8 cellular contexts compared by ENCODE assay signal in the genomic region with DNA sequence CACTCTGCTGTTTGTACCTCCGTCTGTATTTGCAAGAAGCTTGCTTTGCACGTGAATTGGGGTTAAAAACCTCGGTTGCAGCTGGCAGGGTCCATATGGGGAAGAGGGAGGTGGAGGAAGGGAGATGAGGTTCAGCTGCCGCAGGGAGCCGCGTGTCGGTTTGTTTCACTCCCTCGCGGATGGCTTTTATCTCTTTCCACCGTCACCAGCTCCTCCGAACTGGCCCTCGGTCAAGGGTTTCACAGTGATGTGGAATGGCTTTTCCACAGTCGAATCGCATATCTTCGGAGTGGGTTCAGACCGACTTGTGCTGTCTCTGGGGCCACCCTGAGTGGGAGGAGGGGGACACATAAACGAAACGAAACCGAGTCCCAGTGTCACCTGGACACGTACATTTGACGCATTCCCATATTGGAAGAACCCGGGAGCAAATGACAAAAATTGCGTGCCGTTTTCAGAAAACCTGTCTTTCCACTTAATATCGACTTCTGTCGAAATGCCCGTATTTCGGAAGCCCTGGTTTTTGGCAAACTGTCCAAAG. TPM values are rescaled to one million over a fixed set of nuclear protein-coding genes. Genes with fewer than 3 reads are reported as not detected.
A peak's percentile ranks its signal among the peaks of the same experiment; 100 is the strongest.
DNase-seq lines count a peak whose midpoint lies in the region; ATAC-seq and TF ChIP-seq lines count a peak whose summit lies in the region.

No MANE protein-coding gene starts in this region.

- H3K27ac ChIP-seq in aorta (ENCODE audit: low read depth in 1 of 2, low read length in 2 of 2), result peak overlapping the region in 1 of 2 donors; percentile 6

- peaks cover 22% of the 10 kb centered on the region for H3K36me3 Mint-ChIP-seq in nephron progenitor cell (ENCODE audit: low read depth)

- H3K9me3 ChIP-seq in aorta (ENCODE audit: control insufficient read depth, low read length), result no peaks in the 10 kb centered on the region

- peaks cover 29% of the 10 kb centered on the region for H3K27me3 Mint-ChIP-seq in nephron progenitor cell (ENCODE audit: low read depth, poor library complexity)

- H3K36me3 ChIP-seq in aorta (ENCODE audit: control insufficient read depth in 1 of 2, insufficient read depth in 2 of 2, low read length in 1 of 2), result no peaks in the 10 kb centered on the region

- 0 to 40% methylated on average over 28 of the region's 28 CpGs for WGBS in aorta, 2 donors

- ATAC-seq in aorta (ENCODE audit: low FRiP score), result peak; percentile 53
- no peak for ATAC-seq in HG02885 (IDR thresholded peaks at IDR 0.05; ENCODE audit: poor library complexity, unreplicated experiment)

- no peak for TF ChIP-seq CTCF in nephron progenitor cell (IDR thresholded peaks at IDR 0.05)

- intact Hi-C loops in aorta (cut with DNase I), result loop anchor here in 1 of 2 donors (10.0 kb wide), 1 partner anchor 213 kb away; a partner anchor contains a TSS

- peaks cover 32% of the 10 kb centered on the region for H3K9me3 Mint-ChIP-seq in nephron progenitor cell

- H3K4me3 Mint-ChIP-seq in nephron progenitor cell, result peak overlapping the region; percentile 96

- H3K4me1 ChIP-seq in aorta (ENCODE audit: control insufficient read depth in 1 of 2, insufficient read depth in 2 of 2, low read length in 2 of 2), result no peaks in the 10 kb centered on the region

- H3K27ac Mint-ChIP-seq in nephron progenitor cell, result peak overlapping the region; percentile 96

- peak; percentile 13 for DNase-seq in NK-92 treated with Interleukin-12 subunit alpha and Interleukin-12 subunit beta, amount 100 ng/mL, for 24 hours (lab: John Stamatoyannopoulos, UW)
- DNase-seq in NK-92 (lab: John Stamatoyannopoulos, UW; ENCODE audit: unreplicated experiment) (no peak), NCI-H1694 (lab: John Stamatoyannopoulos, UW) (peak; percentile 25), fibroblast of peridontal ligament (ENCODE audit: extremely low read depth) (peak; percentile 23), nephron progenitor cell (peak; percentile 19), aorta (peak in 1 of 2 donors; percentile 67)
- peak; percentile 28 for DNase-seq in activated T-cell treated with anti-CD3 and anti-CD28 coated beads, Interleukin-2, amount 50 U/mL, for 1 hour

- peaks cover 12% of the 10 kb centered on the region for H3K4me1 Mint-ChIP-seq in nephron progenitor cell

- H3K27me3 ChIP-seq in aorta (ENCODE audit: control insufficient read depth in 1 of 2, insufficient read depth in 2 of 2, low read length in 1 of 2), result no peaks in the 10 kb centered on the region

- H3K4me3 ChIP-seq in aorta (ENCODE audit: low read length in 2 of 2), result peak overlapping the region; percentile 71 to 95

RNA-seq across cellular contexts. Expression of a gene that starts 0.9 kb away (rescaled TPM):
- 10 to 100 TPM in 1 of 2 donors, 1 to 10 TPM in 1; 7.9 to 12.1 TPM for total RNA-seq in aorta
- 1 to 10 TPM; 2.6 to 3.4 TPM for polyA plus RNA-seq in aorta

RNA-seq across cellular contexts. Expression of a gene that starts 59.7 kb away (rescaled TPM):
- total RNA-seq in aorta, result 1 to 10 TPM; 1.3 to 4.3 TPM
- not detected for polyA plus RNA-seq in aorta
